24 cellular contexts compared by ENCODE assay signal in the genomic region with DNA sequence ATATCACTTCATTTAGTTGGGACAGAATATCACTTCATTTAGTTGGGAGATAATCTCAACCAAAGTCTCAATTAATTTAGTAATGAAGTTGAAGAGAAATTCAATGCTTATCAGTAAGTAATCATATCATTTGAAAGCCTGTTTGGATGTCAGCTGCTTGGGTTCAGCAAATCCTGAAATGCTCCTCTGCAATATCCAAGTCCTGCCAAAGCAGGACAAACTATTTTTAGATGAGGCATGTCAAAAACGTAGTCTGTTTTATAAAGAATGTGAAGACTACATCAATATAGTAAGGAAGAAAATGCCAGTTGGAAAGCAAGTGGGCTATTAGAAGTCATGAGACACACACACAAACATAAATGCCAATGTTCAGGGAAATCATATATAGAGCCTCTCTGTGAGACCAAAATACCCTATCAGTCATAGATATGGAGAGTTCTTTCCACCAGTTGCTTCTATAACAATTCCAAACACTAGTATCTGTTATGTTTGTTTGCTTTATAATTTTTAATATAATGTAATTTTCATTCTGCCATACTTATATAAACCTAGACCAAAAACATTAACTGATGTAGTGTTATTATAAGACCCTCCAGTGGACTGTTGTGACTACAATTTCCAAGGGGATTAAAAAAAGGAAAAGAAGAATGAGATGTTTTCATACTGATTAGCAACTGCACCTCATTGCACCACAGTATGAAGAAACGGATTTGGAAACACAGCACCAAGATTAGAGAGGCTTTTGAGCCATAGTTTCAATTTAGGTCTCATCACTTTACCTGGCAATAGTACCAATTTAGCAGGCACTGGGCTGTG.
"Had no signal": no experiment of that assay in that cellular context is flagged by ENCODE, and none has a peak within 500 bp of the region (broad histone marks: within the 10 kb centered on the region; RNA-seq: fewer than 3 reads in every experiment).

No MANE protein-coding gene starts in this region.

- H3K9me3 ChIP-seq: esophagus squamous epithelium, lower lobe of right lung, mucosa of descending colon, stomach, thyroid gland, upper lobe of left lung, vagina had no signal

- H3K4me2 ChIP-seq: hepatocyte had no signal

- H3K27me3 ChIP-seq: esophagus squamous epithelium, hepatocyte, stomach, thyroid gland, upper lobe of left lung, vagina had no signal

- ATAC-seq: lower lobe of right lung; mucosa of descending colon; natural killer cell treated with Interleukin-12 subunit alpha and Interleukin-12 subunit beta and Interleukin-15 and Interleukin-18, amount 100 ng/mL, for 72 hours; stimulated activated naive B cell treated with anti-CD40 and anti-IgM and Interleukin-4, amounts not matched to agents 10 μg/mL and 1 μg/mL and 100 μg/mL, for 72 hours had no signal

- H3K79me2 ChIP-seq: hepatocyte had no signal

- H3K4me1 ChIP-seq: esophagus squamous epithelium, lower lobe of right lung, thyroid gland, upper lobe of left lung, vagina had no signal

- DNase-seq: activated CD4-positive, alpha-beta T cell treated with anti-CD3 and anti-CD28 coated beads for 4 hours; activated CD4-positive, alpha-beta T cell treated with anti-CD3 and anti-CD28 coated beads, Interleukin-2, amount 50 U/mL, for 4 hours; activated CD8-positive, alpha-beta memory T cell treated with anti-CD3 and anti-CD28 coated beads for 24 hours; activated effector memory CD4-positive, alpha-beta T cell treated with Interleukin-2 at 50 U/mL for 16 hours; activated naive CD4-positive, alpha-beta T cell treated with anti-CD3 and anti-CD28 coated beads for 36 hours; activated naive CD8-positive, alpha-beta T cell treated with anti-CD3 and anti-CD28 coated beads, Interleukin-2, amount 10 ng/mL, durations not matched to agents 7 days and 5 days; amygdala; effector CD8-positive, alpha-beta T cell; esophagus squamous epithelium; islet precursor cell; lower lobe of right lung; mesenchymal stem cell; mucosa of descending colon; stimulated activated CD4-positive, alpha-beta T cell treated with anti-CD3 and anti-CD28 coated beads, Interleukin-15, amount 100 ng/mL, for 24 hours; stimulated activated CD4-positive, alpha-beta T cell treated with anti-CD3 and anti-CD28 coated beads, Interleukin-2, amount 100 ng/mL, for 24 hours; stimulated activated naive B cell treated with anti-CD40 and anti-IgM and Interleukin-4, amounts not matched to agents 10 μg/mL and 1 μg/mL and 100 μg/mL, for 72 hours; stomach; thyroid gland; upper lobe of left lung had no signal

- H2AFZ ChIP-seq: hepatocyte had no signal

- H3K36me3 ChIP-seq: esophagus squamous epithelium, lower lobe of right lung, stomach, thyroid gland, upper lobe of left lung, vagina had no signal

- H3K27ac ChIP-seq: epithelial cell of prostate, esophagus squamous epithelium, hepatocyte, lower lobe of right lung, stomach, thyroid gland, upper lobe of left lung, vagina, VCaP had no signal

- H3K4me3 ChIP-seq: esophagus squamous epithelium, hepatocyte, lower lobe of right lung, mucosa of descending colon, stomach, thyroid gland, upper lobe of left lung, vagina had no signal
